8 cellular contexts compared by ENCODE assay signal in the genomic region with DNA sequence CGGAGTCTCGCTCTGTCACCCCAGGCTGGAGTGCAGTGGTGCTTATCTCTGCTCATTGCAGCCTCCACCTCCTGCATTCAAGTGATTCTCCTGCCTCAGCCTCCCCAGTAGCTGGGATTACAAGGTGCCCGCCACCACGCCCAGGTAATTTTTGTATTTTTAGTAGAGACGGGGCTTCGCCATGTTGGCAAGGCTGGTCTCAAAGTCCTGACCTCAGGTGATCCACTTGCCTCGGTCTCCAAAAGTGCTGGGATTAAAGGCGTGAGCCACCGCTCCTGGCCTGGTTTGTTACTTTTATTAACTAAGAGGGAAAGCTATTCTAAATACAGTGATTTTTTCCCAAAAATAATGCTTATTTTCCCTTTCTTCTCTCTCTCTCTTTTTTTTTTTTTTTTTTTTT. TPM values are rescaled to one million over a fixed set of nuclear protein-coding genes. Genes with fewer than 3 reads are reported as not detected.
A peak's percentile ranks its signal among the peaks of the same experiment; 100 is the strongest.
DNase-seq lines count a peak whose midpoint lies in the region; ATAC-seq, FAIRE-seq and TF ChIP-seq lines count a peak whose summit lies in the region.

No MANE protein-coding gene starts in this region.

- no peaks in the 10 kb centered on the region for H3K27me3 Mint-ChIP-seq in CD8-positive, alpha-beta T cell (ENCODE audit: low read depth)

- peaks cover 11% of the 10 kb centered on the region for H3K4me1 ChIP-seq in CD8-positive, alpha-beta T cell (ENCODE audit: insufficient read depth, low read length)
- H3K4me1 ChIP-seq in Peyer's patch (peaks cover 0 to 4% (median 0%) of the 10 kb centered on the region in 4 donors), esophagus muscularis mucosa (peaks cover 4 to 16% (median 12%) of the 10 kb centered on the region in 4 donors)

- intact Hi-C loops in CD8-positive, alpha-beta T cell (cut with DNase I, micrococcal nuclease) = loop anchor here (2.0 to 10.0 kb wide), 8 partner anchors 97 to 1854 kb away; partner anchors contain the start of genes BDH2 (in 1 of the 2), NFKB1 (in 1 of the 2), PPP3CA (in 1 of the 2) and SLC39A8 (in 1 of the 2)
- intact Hi-C loops in esophagus muscularis mucosa (cut with DNase I) = no loop called here
- intact Hi-C loops in posterior vena cava (cut with DNase I) = no loop called here

- CTCF ChIA-PET in CD8-positive, alpha-beta T cell (lab: Charles Lee) = interaction anchor here (1.0 kb wide), 1 partner anchor 11 kb away, joined by 3 read pairs; no protein-coding TSS in a partner anchor

- peak overlapping the region; percentile 98 for H3K4me3 Mint-ChIP-seq in CD8-positive, alpha-beta T cell

- no peaks in the 10 kb centered on the region for H3K27me3 ChIP-seq in CD8-positive, alpha-beta T cell (ENCODE audit: insufficient read depth, low read length)
- H3K27me3 ChIP-seq in Peyer's patch = no peaks in the 10 kb centered on the region
- H3K27me3 ChIP-seq in esophagus muscularis mucosa = peaks cover 0 to 8% (median 0%) of the 10 kb centered on the region in 4 donors

- peak overlapping the region; percentile 85 for H3K27ac ChIP-seq in CD8-positive, alpha-beta T cell (ENCODE audit: low read depth, low read length)
- H3K27ac ChIP-seq in Peyer's patch (no peak overlapping the region), esophagus muscularis mucosa (replicated peaks in 1 of 4) (peak overlapping the region in 2 of 4 donors; percentile 72 to 78)

- H3K36me3 ChIP-seq in CD8-positive, alpha-beta T cell (ENCODE audit: insufficient read depth, low read length) = no peaks in the 10 kb centered on the region
- no peaks in the 10 kb centered on the region for H3K36me3 ChIP-seq in Peyer's patch
- no peaks in the 10 kb centered on the region for H3K36me3 ChIP-seq in esophagus muscularis mucosa

- no peak for TF ChIP-seq CTCF in CD8-positive, alpha-beta T cell (IDR thresholded peaks at IDR 0.05)
- TF ChIP-seq CTCF in Peyer's patch (IDR thresholded peaks at IDR 0.05) (no peak), esophagus muscularis mucosa (IDR thresholded peaks at IDR 0.05) (no peak)

- peak overlapping the region; percentile 81 for H3K4me3 ChIP-seq in CD8-positive, alpha-beta T cell (ENCODE audit: low read depth, low read length)
- H3K4me3 ChIP-seq in Peyer's patch = peak overlapping the region; percentile 68 to 88 (median 79)
- peak overlapping the region; percentile 75 to 80 (median 78) for H3K4me3 ChIP-seq in esophagus muscularis mucosa

- no peak for DNase-seq in CD8-positive, alpha-beta T cell
- DNase-seq in Peyer's patch (no peak), esophagus muscularis mucosa (ENCODE audit: extremely low spot score) (no peak), posterior vena cava (ENCODE audit: low spot score) (peak; percentile 32), NCI-H446 (lab: John Stamatoyannopoulos, UW) (no peak), GM12891 (ENCODE audit: insufficient read length, low spot score) (no peak), OCI-M2 (lab: John Stamatoyannopoulos, UW; ENCODE audit: unreplicated experiment) (no peak)

- no peak for TF ChIP-seq POLR2A in Peyer's patch (IDR thresholded peaks at IDR 0.05)
- TF ChIP-seq POLR2A in esophagus muscularis mucosa (IDR thresholded peaks at IDR 0.05; ENCODE audit: low read depth) = no peak
- no peak for TF ChIP-seq POLR2A in GM12891 (IDR thresholded peaks at IDR 0.05; ENCODE audit: low read depth, low read length)

- no peak for ATAC-seq in CD8-positive, alpha-beta T cell
- no peak for ATAC-seq in GM19467 (IDR thresholded peaks at IDR 0.05; ENCODE audit: unreplicated experiment)

- no peak overlapping the region for H3K27ac Mint-ChIP-seq in CD8-positive, alpha-beta T cell

- peaks cover 12% of the 10 kb centered on the region for H3K4me1 Mint-ChIP-seq in CD8-positive, alpha-beta T cell (ENCODE audit: low read depth)

- no peaks in the 10 kb centered on the region for H3K9me3 Mint-ChIP-seq in CD8-positive, alpha-beta T cell

- 77% methylated on average over 9 of the region's 9 CpGs for WGBS in esophagus muscularis mucosa

- no peak for FAIRE-seq in GM12891 (lab: Jason Lieb, UNC)

- TF ChIP-seq EP300 in esophagus muscularis mucosa (IDR thresholded peaks at IDR 0.05) = no peak

- POLR2A ChIA-PET in CD8-positive, alpha-beta T cell (lab: Charles Lee) = interaction anchor here (1.0 kb wide), 1 partner anchor 330 kb away, joined by 4 read pairs; no protein-coding TSS in a partner anchor

- H3K9me3 ChIP-seq in CD8-positive, alpha-beta T cell (ENCODE audit: low read length) = no peaks in the 10 kb centered on the region
- H3K9me3 ChIP-seq in Peyer's patch (no peaks in the 10 kb centered on the region), esophagus muscularis mucosa (no peaks in the 10 kb centered on the region)

- peaks cover 2% of the 10 kb centered on the region for H3K36me3 Mint-ChIP-seq in CD8-positive, alpha-beta T cell

TF ChIP-seq in GM12891, 5 proteins besides CTCF, POLR2A, EP300 and RAD21:
- TF ChIP-seq POLR2AphosphoS5 (IDR thresholded peaks at IDR 0.05; ENCODE audit: low read depth, low read length) (no peak), SPI1 (IDR thresholded peaks at IDR 0.05; ENCODE audit: low read depth, low read length) (no peak), TAF1 (IDR thresholded peaks at IDR 0.05; ENCODE audit: low read depth, low read length) (no peak), POU2F2 (IDR thresholded peaks at IDR 0.05; ENCODE audit: low read depth, low read length) (no peak), PAX5 (IDR thresholded peaks at IDR 0.05; ENCODE audit: insufficient read depth, low read length, severe bottlenecking) (no peak)

RNA-seq across cellular contexts. Expression of gene CENPE, which starts 0.9 kb away (rescaled TPM):
- total RNA-seq in CD8-positive, alpha-beta T cell = 1 to 10 TPM in 1 of 2 experiments, under 1 TPM in 1; 0.97 to 3.1 TPM
- 10 to 100 TPM in 1 of 4 donors, 1 to 10 TPM in 3; 2.3 to 10.7 (median 7.1) TPM for total RNA-seq in Peyer's patch
- 1 to 10 TPM in 1 of 4 donors, under 1 TPM in 3; 0.42 to 1.2 (median 0.69) TPM for total RNA-seq in esophagus muscularis mucosa
- 1 to 10 TPM; 1.9 to 2.2 TPM for total RNA-seq in posterior vena cava
- 5.7 TPM for polyA plus RNA-seq in GM12891 (2012; ENCODE audit: low read depth, missing spikeins)

Comparison
In these comparisons a context has a peak if more than half of its experiments do, and no peak if none do; other contexts are left out.
1. intact Hi-C loops: an anchor here in CD8-positive, alpha-beta T cell (2.0 to 10.0 kb wide); none called in esophagus muscularis mucosa and posterior vena cava.